In the genomic region with DNA sequence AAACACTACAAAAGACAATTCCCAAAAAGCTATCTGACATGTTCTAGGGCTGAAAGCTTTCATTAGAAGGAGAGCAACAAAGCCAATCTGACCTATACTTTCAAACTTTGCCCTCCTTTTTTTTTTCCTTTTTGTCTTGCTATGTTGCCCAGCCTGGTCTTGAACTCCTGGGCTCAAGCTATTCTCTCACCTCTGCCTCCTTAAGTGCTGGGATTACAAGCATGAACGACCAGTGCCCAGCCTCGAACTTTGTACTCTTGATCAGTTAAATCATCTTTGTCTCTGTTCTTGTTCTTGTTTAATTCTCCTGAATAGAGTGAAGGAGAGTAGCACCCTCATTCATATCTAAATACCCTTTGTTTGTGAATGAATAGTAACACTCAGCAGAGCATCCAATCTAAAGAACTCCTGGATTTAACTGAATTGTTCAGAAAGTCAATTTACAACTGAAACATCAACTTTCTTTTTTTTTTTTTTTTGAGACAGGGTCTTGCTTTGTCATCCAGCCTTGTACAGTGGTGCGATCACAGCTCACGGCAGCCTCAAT, we compare ENCODE assay signal across 20 cellular contexts. TPM values are rescaled to one million over a fixed set of nuclear protein-coding genes. Genes with fewer than 3 reads are reported as not detected.
A peak's percentile ranks its signal among the peaks of the same experiment; 100 is the strongest.
DNase-seq lines count a peak whose midpoint lies in the region; ATAC-seq and FAIRE-seq lines count a peak whose summit lies in the region.
"Had no signal": no experiment of that assay in that cellular context is flagged by ENCODE, and none has a peak within 500 bp of the region (broad histone marks: within the 10 kb centered on the region; RNA-seq: fewer than 3 reads in every experiment).

No MANE protein-coding gene starts in this region.

- H3K36me3 ChIP-seq in HAP-1 (replicated peaks) (peaks cover 74% of the 10 kb centered on the region), small intestine (ENCODE audit: control insufficient read depth in 2 of 2, insufficient read depth in 2 of 2, low read length in 2 of 2) (peaks cover 8 to 23% of the 10 kb centered on the region in 2 donors)

- no peak overlapping the region for H3K4me3 Mint-ChIP-seq in activated T-cell treated with anti-CD3 and anti-CD28 coated beads, Interleukin-2, amount 50 U/mL, for 72 hours
- H3K4me3 Mint-ChIP-seq: CD8-positive, alpha-beta T cell had no signal

- H3K9me3 ChIP-seq in HAP-1 (no peaks in the 10 kb centered on the region), small intestine (ENCODE audit: control insufficient read depth, low read depth) (no peaks in the 10 kb centered on the region)
- H3K9me3 ChIP-seq: A549, BLaER1 had no signal

- DNase-seq in activated T-cell treated with anti-CD3 and anti-CD28 coated beads, Interleukin-2, amount 50 U/mL, for 72 hours, result no peak
- no peak for DNase-seq in activated T-cell treated with anti-CD3 and anti-CD28 coated beads for 4 hours
- peak; percentile 56 to 83 for DNase-seq in HAP-1 (ENCODE audit: low spot score in 2 of 2)
- no peak for DNase-seq in activated naive CD4-positive, alpha-beta T cell treated with anti-CD3 and anti-CD28 coated beads, Interleukin-2, amount 50 U/mL, for 72 hours (ENCODE audit: low spot score in 2 of 2)
- peak; percentile 6 for DNase-seq in small intestine
- no peak for DNase-seq in SIG-M5 (lab: John Stamatoyannopoulos, UW)
- DNase-seq: CD8-positive, alpha-beta T cell; DMS53; EL; NCI-H1694 treated with DMSO at 0.1 percent for 48 hours; NCI-H2227 treated with DMSO at 0.1 percent for 48 hours; NCI-H510A treated with DMSO at 0.1 percent for 48 hours; NCI-H82; SHP77 had no signal

- H3K36me3 Mint-ChIP-seq in activated T-cell treated with anti-CD3 and anti-CD28 coated beads, Interleukin-2, amount 50 U/mL, for 72 hours (ENCODE audit: insufficient read depth in 2 of 2), result peaks cover 8 to 52% of the 10 kb centered on the region in 2 donors
- peaks cover 13 to 37% of the 10 kb centered on the region in 2 donors for H3K36me3 Mint-ChIP-seq in activated naive CD4-positive, alpha-beta T cell treated with anti-CD3 and anti-CD28 coated beads, Interleukin-2, amount 50 U/mL, for 72 hours

- no peaks in the 10 kb centered on the region for H3K27me3 Mint-ChIP-seq in activated T-cell treated with anti-CD3 and anti-CD28 coated beads, Interleukin-2, amount 50 U/mL, for 72 hours (ENCODE audit: low read depth)

- in situ Hi-C loops in HAP-1 (cut with MboI; ENCODE audit: low sequenced_read_pairs), result no loop called here

- H3K27me3 ChIP-seq in HAP-1 (ENCODE audit: low read depth), result no peaks in the 10 kb centered on the region
- H3K27me3 ChIP-seq in small intestine (ENCODE audit: control insufficient read depth in 2 of 2, insufficient read depth in 2 of 2, low read length in 2 of 2), result no peaks in the 10 kb centered on the region
- H3K27me3 ChIP-seq: BLaER1 had no signal

- peaks cover 6% of the 10 kb centered on the region for H3K4me1 Mint-ChIP-seq in activated T-cell treated with anti-CD3 and anti-CD28 coated beads, Interleukin-2, amount 50 U/mL, for 72 hours (ENCODE audit: low read depth)

- H3K4me3 ChIP-seq in HAP-1, result no peak overlapping the region
- no peak overlapping the region for H3K4me3 ChIP-seq in small intestine (ENCODE audit: low read depth in 1 of 2, low read length in 2 of 2)
- H3K4me3 ChIP-seq: A549, BLaER1, GM12878 had no signal

- ATAC-seq in activated T-cell treated with anti-CD3 and anti-CD28 coated beads, Interleukin-2, amount 50 U/mL, for 72 hours (replicated peaks in 1 of 2), result no peak
- ATAC-seq in activated naive CD4-positive, alpha-beta T cell treated with anti-CD3 and anti-CD28 coated beads, Interleukin-2, amount 50 U/mL, for 72 hours, result peak in 1 of 2 donors; percentile 5
- no peak for ATAC-seq in activated CD4-positive, CD25-positive, alpha-beta regulatory T cell treated with anti-CD3 and anti-CD28 coated beads, Interleukin-2, amount 50 U/mL, for 24 hours
- ATAC-seq: A549; CD8-positive, alpha-beta T cell; GM12878; HCT116 had no signal

- peak overlapping the region; percentile 14 for H3K27ac Mint-ChIP-seq in activated T-cell treated with anti-CD3 and anti-CD28 coated beads, Interleukin-2, amount 50 U/mL, for 72 hours
- peak overlapping the region; percentile 39 to 80 for H3K27ac Mint-ChIP-seq in activated naive CD4-positive, alpha-beta T cell treated with anti-CD3 and anti-CD28 coated beads, Interleukin-2, amount 50 U/mL, for 72 hours
- H3K27ac Mint-ChIP-seq: CD8-positive, alpha-beta T cell had no signal

- 61 to 83% (median 66%) methylated on average over 4 of the region's 4 CpGs for WGBS in small intestine, 3 donors

- no peaks in the 10 kb centered on the region for H3K9me3 Mint-ChIP-seq in activated T-cell treated with anti-CD3 and anti-CD28 coated beads, Interleukin-2, amount 50 U/mL, for 72 hours
- H3K9me3 Mint-ChIP-seq in activated naive CD4-positive, alpha-beta T cell treated with anti-CD3 and anti-CD28 coated beads, Interleukin-2, amount 50 U/mL, for 72 hours, result no peaks in the 10 kb centered on the region
- H3K9me3 Mint-ChIP-seq: CD8-positive, alpha-beta T cell had no signal

- FAIRE-seq in small intestine (lab: Jason Lieb, UNC), result no peak
- FAIRE-seq: A549, GM12878, GM19239 had no signal

- peaks cover 20% of the 10 kb centered on the region for H3K4me1 ChIP-seq in HAP-1
- H3K4me1 ChIP-seq in small intestine (ENCODE audit: control insufficient read depth in 2 of 2, insufficient read depth in 1 of 2, low read depth in 1 of 2, low read length in 1 of 2), result no peaks in the 10 kb centered on the region
- H3K4me1 ChIP-seq: A549, BLaER1 had no signal

- H3K27ac ChIP-seq in small intestine (ENCODE audit: low read depth in 1 of 2, low read length in 1 of 2), result no peak overlapping the region
- H3K27ac ChIP-seq: A549, BLaER1 had no signal

RNA-seq across cellular contexts. Expression of gene ERP29, which starts 22.1 kb away (rescaled TPM):
- total RNA-seq in activated T-cell treated with anti-CD3 and anti-CD28 coated beads, Interleukin-2, amount 50 U/mL, for 72 hours, result 100 to 1,000 TPM; 145 to 154 TPM
- total RNA-seq in activated naive CD4-positive, alpha-beta T cell treated with anti-CD3 and anti-CD28 coated beads, Interleukin-2, amount 50 U/mL, for 72 hours, result 10 to 100 TPM; 78.9 to 95.1 TPM
- polyA plus RNA-seq in small intestine, result 100 to 1,000 TPM in 2 of 3 donors, 10 to 100 TPM in 1; 64.9 to 213 (median 113) TPM

RNA-seq across cellular contexts. Expression of gene TMEM116, which starts 22.3 kb away (rescaled TPM):
- total RNA-seq in activated T-cell treated with anti-CD3 and anti-CD28 coated beads, Interleukin-2, amount 50 U/mL, for 72 hours, result 10 to 100 TPM; 19.4 to 21.0 TPM
- 10 to 100 TPM; 16.9 to 18.5 TPM for total RNA-seq in activated naive CD4-positive, alpha-beta T cell treated with anti-CD3 and anti-CD28 coated beads, Interleukin-2, amount 50 U/mL, for 72 hours
- polyA plus RNA-seq in small intestine, result 10 to 100 TPM in 1 of 3 donors, 1 to 10 TPM in 2; 6.7 to 14.1 (median 8.1) TPM

Comparison
In these comparisons a context has a peak if more than half of its experiments do, and no peak if none do; other contexts are left out.
1. DNase-seq: peak in HAP-1 (2 of 2) and small intestine (single experiment); none in activated T-cell treated with anti-CD3 and anti-CD28 coated beads, Interleukin-2, amount 50 U/mL, for 72 hours (0 of 2), activated T-cell treated with anti-CD3 and anti-CD28 coated beads for 4 hours (single experiment), activated naive CD4-positive, alpha-beta T cell treated with anti-CD3 and anti-CD28 coated beads, Interleukin-2, amount 50 U/mL, for 72 hours (0 of 2) and SIG-M5 (single experiment).